ENCODE assay signal across 1 cellular context in the genomic region with DNA sequence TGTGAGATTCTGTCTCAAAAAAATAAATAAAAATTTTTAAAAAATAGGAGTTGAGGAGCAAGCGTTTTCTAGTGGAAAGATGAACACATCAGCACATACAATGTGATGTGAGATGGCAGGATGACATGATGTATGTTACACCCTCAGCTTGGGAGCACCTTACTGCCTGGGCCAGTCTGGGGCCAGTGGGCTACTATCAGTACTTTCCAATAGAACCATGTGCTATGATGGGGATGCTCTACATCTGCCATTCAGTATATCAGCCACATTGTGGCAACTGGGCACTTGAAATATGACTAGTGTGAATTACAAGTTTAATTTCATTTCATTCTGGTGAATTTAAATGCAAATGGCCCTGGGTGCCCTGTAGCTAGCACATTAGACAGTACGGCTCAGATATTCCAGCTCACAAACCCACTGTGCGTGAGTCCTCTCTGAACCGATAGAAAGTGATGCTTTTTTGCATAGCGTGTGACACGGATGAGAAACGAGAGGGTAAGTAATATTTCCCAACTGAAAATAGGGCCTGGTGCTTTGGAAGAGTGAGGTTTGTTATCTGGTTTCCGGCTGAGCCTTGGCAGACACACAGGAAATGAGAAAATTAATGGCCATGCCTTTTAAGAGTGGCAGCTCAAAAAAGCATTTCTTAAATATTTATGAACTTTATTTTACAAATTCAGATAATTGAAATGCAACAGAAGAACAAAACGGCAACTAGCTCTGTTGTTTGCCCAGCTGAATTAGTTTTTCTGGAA.
TF ChIP-seq lines count a peak whose summit lies in the region.

No MANE protein-coding gene starts in this region.

TF ChIP-seq in K562, 482 proteins besides CTCF, POLR2A, EP300 and RAD21 (continued from another document):
- TF ChIP-seq, protein P1, sequence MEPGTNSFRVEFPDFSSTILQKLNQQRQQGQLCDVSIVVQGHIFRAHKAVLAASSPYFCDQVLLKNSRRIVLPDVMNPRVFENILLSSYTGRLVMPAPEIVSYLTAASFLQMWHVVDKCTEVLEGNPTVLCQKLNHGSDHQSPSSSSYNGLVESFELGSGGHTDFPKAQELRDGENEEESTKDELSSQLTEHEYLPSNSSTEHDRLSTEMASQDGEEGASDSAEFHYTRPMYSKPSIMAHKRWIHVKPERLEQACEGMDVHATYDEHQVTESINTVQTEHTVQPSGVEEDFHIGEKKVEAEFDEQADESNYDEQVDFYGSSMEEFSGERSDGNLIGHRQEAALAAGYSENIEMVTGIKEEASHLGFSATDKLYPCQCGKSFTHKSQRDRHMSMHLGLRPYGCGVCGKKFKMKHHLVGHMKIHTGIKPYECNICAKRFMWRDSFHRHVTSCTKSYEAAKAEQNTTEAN (CRISPR knock-in tag; IDR thresholded peaks at IDR 0.05): no peak
- TF ChIP-seq, protein P2, sequence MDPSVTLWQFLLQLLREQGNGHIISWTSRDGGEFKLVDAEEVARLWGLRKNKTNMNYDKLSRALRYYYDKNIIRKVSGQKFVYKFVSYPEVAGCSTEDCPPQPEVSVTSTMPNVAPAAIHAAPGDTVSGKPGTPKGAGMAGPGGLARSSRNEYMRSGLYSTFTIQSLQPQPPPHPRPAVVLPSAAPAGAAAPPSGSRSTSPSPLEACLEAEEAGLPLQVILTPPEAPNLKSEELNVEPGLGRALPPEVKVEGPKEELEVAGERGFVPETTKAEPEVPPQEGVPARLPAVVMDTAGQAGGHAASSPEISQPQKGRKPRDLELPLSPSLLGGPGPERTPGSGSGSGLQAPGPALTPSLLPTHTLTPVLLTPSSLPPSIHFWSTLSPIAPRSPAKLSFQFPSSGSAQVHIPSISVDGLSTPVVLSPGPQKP (CRISPR knock-in tag; IDR thresholded peaks at IDR 0.05): no peak
- TF ChIP-seq POLR2AphosphoS2 (IDR thresholded peaks at IDR 0.05; ENCODE audit: low read length): no peak
- no peak for TF ChIP-seq GATAD2A (IDR thresholded peaks at IDR 0.05)
- no peak for TF ChIP-seq HMG20B (CRISPR knock-in tag; IDR thresholded peaks at IDR 0.05)
- TF ChIP-seq, protein P3, sequence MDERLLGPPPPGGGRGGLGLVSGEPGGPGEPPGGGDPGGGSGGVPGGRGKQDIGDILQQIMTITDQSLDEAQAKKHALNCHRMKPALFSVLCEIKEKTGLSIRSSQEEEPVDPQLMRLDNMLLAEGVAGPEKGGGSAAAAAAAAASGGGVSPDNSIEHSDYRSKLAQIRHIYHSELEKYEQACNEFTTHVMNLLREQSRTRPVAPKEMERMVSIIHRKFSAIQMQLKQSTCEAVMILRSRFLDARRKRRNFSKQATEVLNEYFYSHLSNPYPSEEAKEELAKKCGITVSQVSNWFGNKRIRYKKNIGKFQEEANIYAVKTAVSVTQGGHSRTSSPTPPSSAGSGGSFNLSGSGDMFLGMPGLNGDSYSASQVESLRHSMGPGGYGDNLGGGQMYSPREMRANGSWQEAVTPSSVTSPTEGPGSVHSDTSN (CRISPR knock-in tag; IDR thresholded peaks at IDR 0.05; ENCODE audit: low read depth): no peak
- TF ChIP-seq, protein P3 (tag; conservative IDR thresholded peaks at IDR 0.05; ENCODE audit: low read depth): peak; percentile 62; the same call in 1 of the 2 replicates
- no peak for TF ChIP-seq MAZ (CRISPR knock-in tag; conservative IDR thresholded peaks at IDR 0.05 in 1 of 2, IDR thresholded peaks at IDR 0.05 in 1 of 2)
- TF ChIP-seq SP1 (CRISPR knock-in tag; IDR thresholded peaks at IDR 0.05): no peak
- TF ChIP-seq ETV5 (CRISPR knock-in tag; IDR thresholded peaks at IDR 0.05; ENCODE audit: low read depth): peak; percentile 36; the same call in 1 of the 2 replicates
- no peak for TF ChIP-seq SOX6 (IDR thresholded peaks at IDR 0.05)
- no peak for TF ChIP-seq CBFA2T2 (conservative IDR thresholded peaks at IDR 0.05)
- TF ChIP-seq ARNT (IDR thresholded peaks at IDR 0.05): no peak
- no peak for TF ChIP-seq TEAD2 (tag; IDR thresholded peaks at IDR 0.05)
- TF ChIP-seq NUFIP1 (IDR thresholded peaks at IDR 0.05; ENCODE audit: partially characterized antibody): no peak
- TF ChIP-seq, protein P4, sequence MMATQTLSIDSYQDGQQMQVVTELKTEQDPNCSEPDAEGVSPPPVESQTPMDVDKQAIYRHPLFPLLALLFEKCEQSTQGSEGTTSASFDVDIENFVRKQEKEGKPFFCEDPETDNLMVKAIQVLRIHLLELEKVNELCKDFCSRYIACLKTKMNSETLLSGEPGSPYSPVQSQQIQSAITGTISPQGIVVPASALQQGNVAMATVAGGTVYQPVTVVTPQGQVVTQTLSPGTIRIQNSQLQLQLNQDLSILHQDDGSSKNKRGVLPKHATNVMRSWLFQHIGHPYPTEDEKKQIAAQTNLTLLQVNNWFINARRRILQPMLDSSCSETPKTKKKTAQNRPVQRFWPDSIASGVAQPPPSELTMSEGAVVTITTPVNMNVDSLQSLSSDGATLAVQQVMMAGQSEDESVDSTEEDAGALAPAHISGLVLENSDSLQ (IDR thresholded peaks at IDR 0.05): peak; percentile 11; the same call in 1 of the 2 replicates
- no peak for TF ChIP-seq HDGF (IDR thresholded peaks at IDR 0.05)
- peak; percentile 9; the same call in 1 of the 2 replicates for TF ChIP-seq ZNF311 (CRISPR knock-in tag; IDR thresholded peaks at IDR 0.05)
- 0 out of 2 replicates have a peak, but pooled peaks have one; percentile 26 for TF ChIP-seq ZNF830 (CRISPR knock-in tag; IDR thresholded peaks at IDR 0.05)
- TF ChIP-seq FOS (IDR thresholded peaks at IDR 0.05; ENCODE audit: extremely low read depth, insufficient read length): no peak
- TF ChIP-seq ZNF766 (CRISPR knock-in tag; conservative IDR thresholded peaks at IDR 0.05): no peak
- no peak for TF ChIP-seq NCOA6 (IDR thresholded peaks at IDR 0.05)
- no peak for TF ChIP-seq MYNN (IDR thresholded peaks at IDR 0.05)
- TF ChIP-seq MYNN (CRISPR knock-in tag; IDR thresholded peaks at IDR 0.05): no peak
- TF ChIP-seq RBM14 (IDR thresholded peaks at IDR 0.05; ENCODE audit: borderline replicate concordance, insufficient read depth, low read depth, low read length): no peak
- peak; percentile 53 for TF ChIP-seq ETV1 (tag; conservative IDR thresholded peaks at IDR 0.05; ENCODE audit: low read depth)
- TF ChIP-seq TCF3 (CRISPR knock-in tag; IDR thresholded peaks at IDR 0.05): 0 out of 2 replicates have a peak, but pooled peaks have one; percentile 7
- TF ChIP-seq ELF2 (CRISPR knock-in tag; IDR thresholded peaks at IDR 0.05): no peak
- TF ChIP-seq XRCC5 (IDR thresholded peaks at IDR 0.05; ENCODE audit: low read depth, low read length): no peak
- TF ChIP-seq, protein P5, sequence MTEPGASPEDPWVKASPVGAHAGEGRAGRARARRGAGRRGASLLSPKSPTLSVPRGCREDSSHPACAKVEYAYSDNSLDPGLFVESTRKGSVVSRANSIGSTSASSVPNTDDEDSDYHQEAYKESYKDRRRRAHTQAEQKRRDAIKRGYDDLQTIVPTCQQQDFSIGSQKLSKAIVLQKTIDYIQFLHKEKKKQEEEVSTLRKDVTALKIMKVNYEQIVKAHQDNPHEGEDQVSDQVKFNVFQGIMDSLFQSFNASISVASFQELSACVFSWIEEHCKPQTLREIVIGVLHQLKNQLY (CRISPR knock-in tag; conservative IDR thresholded peaks at IDR 0.05): no peak
- TF ChIP-seq SIN3B (IDR thresholded peaks at IDR 0.05; ENCODE audit: low read depth): no peak
- 0 out of 2 replicates have a peak, but pooled peaks have one; percentile 28 for TF ChIP-seq ZNF584 (CRISPR knock-in tag; IDR thresholded peaks at IDR 0.05; ENCODE audit: low read depth)
- no peak for TF ChIP-seq NR2F6 (CRISPR knock-in tag; IDR thresholded peaks at IDR 0.05)
- TF ChIP-seq, protein P6, sequence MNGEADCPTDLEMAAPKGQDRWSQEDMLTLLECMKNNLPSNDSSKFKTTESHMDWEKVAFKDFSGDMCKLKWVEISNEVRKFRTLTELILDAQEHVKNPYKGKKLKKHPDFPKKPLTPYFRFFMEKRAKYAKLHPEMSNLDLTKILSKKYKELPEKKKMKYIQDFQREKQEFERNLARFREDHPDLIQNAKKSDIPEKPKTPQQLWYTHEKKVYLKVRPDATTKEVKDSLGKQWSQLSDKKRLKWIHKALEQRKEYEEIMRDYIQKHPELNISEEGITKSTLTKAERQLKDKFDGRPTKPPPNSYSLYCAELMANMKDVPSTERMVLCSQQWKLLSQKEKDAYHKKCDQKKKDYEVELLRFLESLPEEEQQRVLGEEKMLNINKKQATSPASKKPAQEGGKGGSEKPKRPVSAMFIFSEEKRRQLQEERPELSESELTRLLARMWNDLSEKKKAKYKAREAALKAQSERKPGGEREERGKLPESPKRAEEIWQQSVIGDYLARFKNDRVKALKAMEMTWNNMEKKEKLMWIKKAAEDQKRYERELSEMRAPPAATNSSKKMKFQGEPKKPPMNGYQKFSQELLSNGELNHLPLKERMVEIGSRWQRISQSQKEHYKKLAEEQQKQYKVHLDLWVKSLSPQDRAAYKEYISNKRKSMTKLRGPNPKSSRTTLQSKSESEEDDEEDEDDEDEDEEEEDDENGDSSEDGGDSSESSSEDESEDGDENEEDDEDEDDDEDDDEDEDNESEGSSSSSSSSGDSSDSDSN (IDR thresholded peaks at IDR 0.05; ENCODE audit: borderline replicate concordance in 1 of 2, low read depth in 2 of 2, low read length in 2 of 2): no peak
- no peak for TF ChIP-seq DPF2 (IDR thresholded peaks at IDR 0.05)
- no peak for TF ChIP-seq RNF2 (IDR thresholded peaks at IDR 0.05)
- TF ChIP-seq ZNF589 (CRISPR knock-in tag; IDR thresholded peaks at IDR 0.05; ENCODE audit: low read depth): 0 out of 2 replicates have a peak, but pooled peaks have one; percentile 29
- TF ChIP-seq, protein P7, sequence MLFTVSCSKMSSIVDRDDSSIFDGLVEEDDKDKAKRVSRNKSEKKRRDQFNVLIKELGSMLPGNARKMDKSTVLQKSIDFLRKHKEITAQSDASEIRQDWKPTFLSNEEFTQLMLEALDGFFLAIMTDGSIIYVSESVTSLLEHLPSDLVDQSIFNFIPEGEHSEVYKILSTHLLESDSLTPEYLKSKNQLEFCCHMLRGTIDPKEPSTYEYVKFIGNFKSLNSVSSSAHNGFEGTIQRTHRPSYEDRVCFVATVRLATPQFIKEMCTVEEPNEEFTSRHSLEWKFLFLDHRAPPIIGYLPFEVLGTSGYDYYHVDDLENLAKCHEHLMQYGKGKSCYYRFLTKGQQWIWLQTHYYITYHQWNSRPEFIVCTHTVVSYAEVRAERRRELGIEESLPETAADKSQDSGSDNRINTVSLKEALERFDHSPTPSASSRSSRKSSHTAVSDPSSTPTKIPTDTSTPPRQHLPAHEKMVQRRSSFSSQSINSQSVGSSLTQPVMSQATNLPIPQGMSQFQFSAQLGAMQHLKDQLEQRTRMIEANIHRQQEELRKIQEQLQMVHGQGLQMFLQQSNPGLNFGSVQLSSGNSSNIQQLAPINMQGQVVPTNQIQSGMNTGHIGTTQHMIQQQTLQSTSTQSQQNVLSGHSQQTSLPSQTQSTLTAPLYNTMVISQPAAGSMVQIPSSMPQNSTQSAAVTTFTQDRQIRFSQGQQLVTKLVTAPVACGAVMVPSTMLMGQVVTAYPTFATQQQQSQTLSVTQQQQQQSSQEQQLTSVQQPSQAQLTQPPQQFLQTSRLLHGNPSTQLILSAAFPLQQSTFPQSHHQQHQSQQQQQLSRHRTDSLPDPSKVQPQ (CRISPR knock-in tag; IDR thresholded peaks at IDR 0.05; ENCODE audit: borderline replicate concordance): no peak
- TF ChIP-seq NR2C1 (IDR thresholded peaks at IDR 0.05): no peak
- no peak for TF ChIP-seq NR2C1 (tag; IDR thresholded peaks at IDR 0.05)
- TF ChIP-seq JUN (IDR thresholded peaks at IDR 0.05; ENCODE audit: borderline replicate concordance, low read depth, low read length): no peak
- no peak for TF ChIP-seq JUN (CRISPR knock-in tag; IDR thresholded peaks at IDR 0.05; ENCODE audit: borderline replicate concordance)
